In genomic region chr4:150259861-150260567, GRCh38 we compare ENCODE assay signal across 23 cellular contexts.
DNase-seq lines count a peak whose midpoint lies in the region; ATAC-seq and TF ChIP-seq lines count a peak whose summit lies in the region.
"Had no signal": no experiment of that assay in that cellular context is flagged by ENCODE, and none has a peak within 500 bp of the region (broad histone marks: within the 10 kb centered on the region; RNA-seq: fewer than 3 reads in every experiment).

No MANE protein-coding gene starts in this region.

- H3K4me1 Mint-ChIP-seq in mesothelial cell of epicardium, result peaks cover 17% of the 10 kb centered on the region
- H3K4me1 Mint-ChIP-seq: immature natural killer cell had no signal

- H3K4me3 Mint-ChIP-seq in mesothelial cell of epicardium, result no peak overlapping the region
- H3K4me3 Mint-ChIP-seq: activated T-cell treated with anti-CD3 and anti-CD28 coated beads, Interleukin-2, amount 50 U/mL, for 24 hours; immature natural killer cell had no signal

- H3K4me3 ChIP-seq in left ventricle myocardium inferior (no peak overlapping the region), ectodermal cell (ENCODE audit: insufficient read depth, low read depth, low read length) (no peak overlapping the region), testis (no peak overlapping the region), vagina (no peak overlapping the region)
- H3K4me3 ChIP-seq: A549, hepatocyte had no signal

- DNase-seq in Right ventricle myocardium superior, result no peak
- no peak for DNase-seq in left ventricle myocardium inferior
- no peak for DNase-seq in mesothelial cell of epicardium (ENCODE audit: low spot score in 2 of 2, unreplicated experiment in 2 of 2)
- peak; percentile 37 for DNase-seq in testis
- no peak for DNase-seq in GDM1 (lab: John Stamatoyannopoulos, UW)
- DNase-seq in vagina (ENCODE audit: extremely low spot score in 2 of 2), result no peak
- DNase-seq in activated CD4-positive, alpha-beta T cell treated with anti-CD3 and anti-CD28 coated beads for 48 hours, result no peak
- DNase-seq: activated CD4-positive, CD25-positive, alpha-beta regulatory T cell; activated CD8-positive, alpha-beta memory T cell treated with anti-CD3 and anti-CD28 coated beads for 24 hours; activated naive CD4-positive, alpha-beta T cell treated with Interleukin-2 at 50 U/mL for 16 hours; activated T-cell treated with anti-CD3 and anti-CD28 coated beads, Interleukin-2, amount 50 U/mL, for 24 hours; BE2C; caudate nucleus; GOT3; immature natural killer cell; NCI-H2081; NCI-H524 treated with DMSO at 0.1 percent for 48 hours; occipital lobe; SK-N-SH; trophoblast cell had no signal

- ATAC-seq in Right ventricle myocardium superior (ENCODE audit: poor library complexity), result peak; percentile 34
- ATAC-seq: A549 had no signal

- TF ChIP-seq POLR2A in testis (IDR thresholded peaks at IDR 0.05), result no peak
- TF ChIP-seq POLR2A in vagina (IDR thresholded peaks at IDR 0.05), result no peak

- H3K9me3 ChIP-seq in left ventricle myocardium inferior (replicated peaks) (no peaks in the 10 kb centered on the region), ectodermal cell (ENCODE audit: control insufficient read depth, low read length) (no peaks in the 10 kb centered on the region), testis (no peaks in the 10 kb centered on the region), vagina (no peaks in the 10 kb centered on the region)
- H3K9me3 ChIP-seq: A549, BE2C, SK-N-SH had no signal

- H3K27ac Mint-ChIP-seq in mesothelial cell of epicardium, result peak overlapping the region; percentile 70
- H3K27ac Mint-ChIP-seq: activated T-cell treated with anti-CD3 and anti-CD28 coated beads, Interleukin-2, amount 50 U/mL, for 24 hours had no signal

- no peaks in the 10 kb centered on the region for H3K9me3 Mint-ChIP-seq in mesothelial cell of epicardium
- H3K9me3 Mint-ChIP-seq: activated T-cell treated with anti-CD3 and anti-CD28 coated beads, Interleukin-2, amount 50 U/mL, for 24 hours; immature natural killer cell had no signal

- peaks cover 44% of the 10 kb centered on the region for H3K36me3 Mint-ChIP-seq in mesothelial cell of epicardium

- peaks cover 30% of the 10 kb centered on the region for H3K36me3 ChIP-seq in left ventricle myocardium inferior
- no peaks in the 10 kb centered on the region for H3K36me3 ChIP-seq in ectodermal cell (ENCODE audit: control insufficient read depth, insufficient read depth, low read length)
- no peaks in the 10 kb centered on the region for H3K36me3 ChIP-seq in testis (ENCODE audit: low read depth, missing control alignments)
- no peaks in the 10 kb centered on the region for H3K36me3 ChIP-seq in vagina

- H3K27ac ChIP-seq in left ventricle myocardium inferior (replicated peaks) (no peak overlapping the region), ectodermal cell (ENCODE audit: insufficient read depth, low read depth, low read length, poor library complexity, severe bottlenecking) (peak overlapping the region; percentile 36), testis (no peak overlapping the region), vagina (no peak overlapping the region)
- H3K27ac ChIP-seq: A549, hepatocyte had no signal

- no peaks in the 10 kb centered on the region for H3K27me3 ChIP-seq in left ventricle myocardium inferior (ENCODE audit: low read depth)
- no peaks in the 10 kb centered on the region for H3K27me3 ChIP-seq in ectodermal cell (ENCODE audit: control insufficient read depth, insufficient read depth, low read length, poor library complexity, severe bottlenecking)
- H3K27me3 ChIP-seq in testis, result no peaks in the 10 kb centered on the region
- H3K27me3 ChIP-seq in vagina, result no peaks in the 10 kb centered on the region
- H3K27me3 ChIP-seq: BE2C, hepatocyte had no signal

- intact Hi-C loops in Right ventricle myocardium superior (cut with DNase I) (no loop called here), left ventricle myocardium inferior (cut with micrococcal nuclease) (no loop called here), testis (cut with DNase I; ENCODE audit: low total_unique reads) (no loop called here), vagina (cut with DNase I) (no loop called here)

- 86 to 89% methylated on average over 8 of the region's 8 CpGs for WGBS in ectodermal cell, 2 experiments
- WGBS in testis, 2 donors, result 59 to 65% methylated on average over 8 of the region's 8 CpGs

- no peaks in the 10 kb centered on the region for H3K27me3 Mint-ChIP-seq in mesothelial cell of epicardium (ENCODE audit: low read depth)
- H3K27me3 Mint-ChIP-seq: activated T-cell treated with anti-CD3 and anti-CD28 coated beads, Interleukin-2, amount 50 U/mL, for 24 hours had no signal

- no peak for TF ChIP-seq CTCF in left ventricle myocardium inferior (IDR thresholded peaks at IDR 0.05; ENCODE audit: borderline replicate concordance)
- TF ChIP-seq CTCF in mesothelial cell of epicardium (IDR thresholded peaks at IDR 0.05; ENCODE audit: unreplicated experiment), result no peak
- no peak for TF ChIP-seq CTCF in testis (IDR thresholded peaks at IDR 0.05)
- no peak for TF ChIP-seq CTCF in vagina (IDR thresholded peaks at IDR 0.05)

- H3K4me1 ChIP-seq in left ventricle myocardium inferior (no peaks in the 10 kb centered on the region), ectodermal cell (ENCODE audit: control insufficient read depth, insufficient read depth, low read length) (no peaks in the 10 kb centered on the region), testis (no peaks in the 10 kb centered on the region), vagina (peaks cover 8% of the 10 kb centered on the region)
- H3K4me1 ChIP-seq: A549, BE2C had no signal
